ENCODE assay signal across 6 cellular contexts in the genomic region with DNA sequence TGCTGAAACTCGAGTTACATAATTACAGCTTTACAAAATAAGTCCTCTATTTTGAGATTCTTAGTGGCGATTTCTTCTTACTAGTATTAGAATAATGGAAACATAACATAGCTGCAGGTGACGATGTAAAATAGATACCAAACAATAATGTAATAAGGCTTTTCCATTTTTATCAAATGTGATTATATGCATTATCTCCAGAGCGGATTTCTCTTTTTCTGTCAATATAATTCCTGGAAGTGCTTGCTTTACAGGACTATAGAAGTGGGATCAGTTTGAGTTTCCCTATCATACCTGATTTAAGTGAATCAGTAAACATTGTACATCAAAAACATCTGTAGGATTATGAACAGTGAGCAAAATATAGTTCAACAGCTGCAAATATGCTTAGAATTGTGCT.
"Had no signal": no experiment of that assay in that cellular context is flagged by ENCODE, and none has a peak within 500 bp of the region (broad histone marks: within the 10 kb centered on the region; RNA-seq: fewer than 3 reads in every experiment).

No MANE protein-coding gene starts in this region.

- H3K36me3 Mint-ChIP-seq: IgD-negative memory B cell had no signal

- H3K9me3 Mint-ChIP-seq: HFFc6 had no signal

- H3K27ac Mint-ChIP-seq: HFFc6, IgD-negative memory B cell had no signal

- DNase-seq: GOT3, H7, HFFc6 had no signal

- ATAC-seq: HCT116, HepG2 had no signal

- H3K27me3 Mint-ChIP-seq: IgD-negative memory B cell had no signal

- H3K4me3 Mint-ChIP-seq: HFFc6, IgD-negative memory B cell had no signal
